Comparison of ENCODE assay signal across 1 cellular context in genomic region chr14:75291331-75291730, GRCh38.
TF ChIP-seq lines count a peak whose summit lies in the region.

No MANE protein-coding gene starts in this region.

TF ChIP-seq in H1, 55 proteins besides CTCF, POLR2A, EP300 and RAD21 (continued from another document):
- TF ChIP-seq SUZ12 (IDR thresholded peaks at IDR 0.05; ENCODE audit: low read length) (no peak), FOSL1 (IDR thresholded peaks at IDR 0.05; ENCODE audit: insufficient read depth, low read depth, low read length) (no peak), JUND (IDR thresholded peaks at IDR 0.05; ENCODE audit: low read length) (no peak), CHD7 (IDR thresholded peaks at IDR 0.05; ENCODE audit: insufficient replicate concordance, low read length) (no peak), BACH1 (IDR thresholded peaks at IDR 0.05; ENCODE audit: low read length) (no peak), HDAC2 (IDR thresholded peaks at IDR 0.05; ENCODE audit: borderline replicate concordance in 1 of 2, low read depth in 2 of 2, low read length in 2 of 2) (no peak), RFX5 (IDR thresholded peaks at IDR 0.05; ENCODE audit: borderline replicate concordance, low read depth, low read length) (no peak), RBBP5 (IDR thresholded peaks at IDR 0.05; ENCODE audit: borderline replicate concordance, low read depth, low read length) (no peak), KDM1A (IDR thresholded peaks at IDR 0.05; ENCODE audit: borderline replicate concordance, low read length) (no peak), CREB1 (IDR thresholded peaks at IDR 0.05) (no peak), POLR2AphosphoS5 (IDR thresholded peaks at IDR 0.05; ENCODE audit: low read depth, low read length) (no peak)
